In the genomic region with DNA sequence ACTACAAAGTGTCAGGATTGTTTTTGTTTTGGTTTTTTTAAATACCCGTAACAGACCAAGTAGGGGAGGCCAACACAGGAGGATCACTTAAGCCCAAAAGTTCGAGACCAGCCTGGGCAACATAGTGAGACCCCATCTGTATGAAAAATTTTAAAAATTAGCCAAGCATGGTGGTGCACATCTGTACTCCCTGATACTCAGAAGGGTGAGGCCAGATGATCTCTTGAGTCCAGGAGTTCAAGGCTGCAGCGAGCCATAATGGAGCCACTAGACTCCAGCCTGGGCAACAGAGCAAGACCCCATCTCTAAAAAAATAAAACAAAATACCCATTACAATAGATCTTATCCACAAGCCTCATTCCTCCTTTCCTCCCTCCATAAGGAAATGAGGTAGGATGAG, we compare ENCODE assay signal across 1 cellular context.
TF ChIP-seq lines count a peak whose summit lies in the region.

No MANE protein-coding gene starts in this region.

TF ChIP-seq in WTC11, 78 proteins besides CTCF, POLR2A, EP300 and RAD21:
- TF ChIP-seq MLX (CRISPR knock-in tag; IDR thresholded peaks at IDR 0.05) = no peak
- no peak for TF ChIP-seq ZMAT4 (CRISPR knock-in tag; IDR thresholded peaks at IDR 0.05)
- peak; percentile 88 for TF ChIP-seq ZNF121 (CRISPR knock-in tag; IDR thresholded peaks at IDR 0.05)
TF ChIP-seq in WTC11: peak in this region for 1.
